Comparison of ENCODE assay signal across 8 cellular contexts in genomic region chr2:230661072-230661957, GRCh38. TPM values are rescaled to one million over a fixed set of nuclear protein-coding genes. Genes with fewer than 3 reads are reported as not detected.
DNase-seq lines count a peak whose midpoint lies in the region; ATAC-seq and TF ChIP-seq lines count a peak whose summit lies in the region.

No MANE protein-coding gene starts in this region.

- H3K27me3 ChIP-seq in left ventricle myocardium inferior (ENCODE audit: low read depth) (no peaks in the 10 kb centered on the region), KMS-11 (ENCODE audit: insufficient read depth, low read depth) (no peaks in the 10 kb centered on the region), upper lobe of left lung (no peaks in the 10 kb centered on the region)

- peaks cover 17% of the 10 kb centered on the region for H3K4me1 ChIP-seq in left ventricle myocardium inferior
- peaks cover 55% of the 10 kb centered on the region for H3K4me1 ChIP-seq in KMS-11 (ENCODE audit: low read depth, poor library complexity, severe bottlenecking)
- peaks cover 5 to 44% (median 27%) of the 10 kb centered on the region in 4 donors for H3K4me1 ChIP-seq in upper lobe of left lung

- H3K9me3 ChIP-seq in left ventricle myocardium inferior (replicated peaks), result no peaks in the 10 kb centered on the region
- no peaks in the 10 kb centered on the region for H3K9me3 ChIP-seq in upper lobe of left lung

- H3K79me2 ChIP-seq in KMS-11 (ENCODE audit: insufficient read depth, low read depth), result no peaks in the 10 kb centered on the region

- H3K4me3 Mint-ChIP-seq in activated naive CD8-positive, alpha-beta T cell treated with anti-CD3 and anti-CD28 coated beads, Interleukin-2, amount 10 ng/mL, durations not matched to agents 7 days and 5 days, result peak overlapping the region; percentile 93

- no peak for TF ChIP-seq EP300 in upper lobe of left lung (IDR thresholded peaks at IDR 0.05)

- H3K27ac ChIP-seq in left ventricle myocardium inferior (replicated peaks), result peak overlapping the region; percentile 34
- peak overlapping the region; percentile 34; the same call in 1 of the 2 replicates for H3K27ac ChIP-seq in KMS-11
- H3K27ac ChIP-seq in upper lobe of left lung, result peak overlapping the region in 3 of 4 donors; percentile 59 to 87 (median 70)

- H3K4me2 ChIP-seq in KMS-11, result peak overlapping the region; percentile 30; the same call in 1 of the 2 replicates

- H3K4me1 Mint-ChIP-seq in activated naive CD8-positive, alpha-beta T cell treated with anti-CD3 and anti-CD28 coated beads, Interleukin-2, amount 10 ng/mL, durations not matched to agents 7 days and 5 days, result peaks cover 71% of the 10 kb centered on the region

- peaks cover 7% of the 10 kb centered on the region for H3K36me3 Mint-ChIP-seq in activated naive CD8-positive, alpha-beta T cell treated with anti-CD3 and anti-CD28 coated beads, Interleukin-2, amount 10 ng/mL, durations not matched to agents 7 days and 5 days

- POLR2A ChIA-PET in activated naive CD8-positive, alpha-beta T cell treated with anti-CD3 and anti-CD28 coated beads, Interleukin-2, amount 10 ng/mL, durations not matched to agents 7 days and 5 days (lab: Charles Lee), result interaction anchor here (0.6 to 7.2 kb wide), 21 partner anchors 8 to 440 kb away, joined by 3 to 111 read pairs (median 4); partner anchors contain the start of gene CAB39
- POLR2A ChIA-PET in HEK293T (lab: Yijun Ruan, JAX), result no interaction called here

- H3K4me3 ChIP-seq in left ventricle myocardium inferior (no peak overlapping the region), KMS-11 (IDR thresholded peaks at IDR 0.05; ENCODE audit: insufficient read depth, low read depth, low read length) (no peak overlapping the region), upper lobe of left lung (no peak overlapping the region)

- no peak for ATAC-seq in left cardiac atrium
- ATAC-seq in activated naive CD8-positive, alpha-beta T cell treated with anti-CD3 and anti-CD28 coated beads, Interleukin-2, amount 10 ng/mL, durations not matched to agents 7 days and 5 days (ENCODE audit: low read depth), result peak; percentile 31
- no peak for ATAC-seq in upper lobe of left lung (ENCODE audit: low FRiP score in 2 of 2)

- H3K9me3 Mint-ChIP-seq in activated naive CD8-positive, alpha-beta T cell treated with anti-CD3 and anti-CD28 coated beads, Interleukin-2, amount 10 ng/mL, durations not matched to agents 7 days and 5 days, result no peaks in the 10 kb centered on the region

- no peak overlapping the region for H3K9ac ChIP-seq in KMS-11

- WGBS in upper lobe of left lung, 2 donors, result 60 to 73% methylated on average over 5 to 8 of the region's 8 CpGs

- intact Hi-C loops in left ventricle myocardium inferior (cut with micrococcal nuclease) (no loop called here), left cardiac atrium (cut with DNase I) (loop anchor here in 1 of 2 donors (5.0 kb wide), 1 partner anchor 351 kb away; no protein-coding TSS in a partner anchor)

- TF ChIP-seq CTCF in left ventricle myocardium inferior (IDR thresholded peaks at IDR 0.05; ENCODE audit: borderline replicate concordance), result no peak
- no peak for TF ChIP-seq CTCF in KMS-11 (conservative IDR thresholded peaks at IDR 0.05; ENCODE audit: low read depth, low read length)
- TF ChIP-seq CTCF in upper lobe of left lung (IDR thresholded peaks at IDR 0.05), result no peak

- CTCF ChIA-PET in HEK293T (lab: Yijun Ruan, JAX), result no interaction called here

- DNase-seq in left ventricle myocardium inferior (no peak), left cardiac atrium (no peak), upper lobe of left lung (no peak), HEK293T (ENCODE audit: extremely low spot score) (no peak), SW480 (ENCODE audit: low spot score) (no peak), hepatic stellate cell (ENCODE audit: low spot score) (no peak)
- peak; percentile 67 for DNase-seq in activated naive CD8-positive, alpha-beta T cell treated with anti-CD3 and anti-CD28 coated beads, Interleukin-2, amount 10 ng/mL, durations not matched to agents 7 days and 5 days

- H2AFZ ChIP-seq in KMS-11 (ENCODE audit: low read depth), result peak overlapping the region; percentile 49

- H4K20me1 ChIP-seq in KMS-11 (ENCODE audit: insufficient read depth), result no peaks in the 10 kb centered on the region

- H3K27me3 Mint-ChIP-seq in activated naive CD8-positive, alpha-beta T cell treated with anti-CD3 and anti-CD28 coated beads, Interleukin-2, amount 10 ng/mL, durations not matched to agents 7 days and 5 days, result no peaks in the 10 kb centered on the region

- H3K27ac Mint-ChIP-seq in activated naive CD8-positive, alpha-beta T cell treated with anti-CD3 and anti-CD28 coated beads, Interleukin-2, amount 10 ng/mL, durations not matched to agents 7 days and 5 days, result peak overlapping the region; percentile 98

- TF ChIP-seq POLR2A in upper lobe of left lung (IDR thresholded peaks at IDR 0.05), result no peak

- no peaks in the 10 kb centered on the region for H3K36me3 ChIP-seq in left ventricle myocardium inferior
- no peaks in the 10 kb centered on the region for H3K36me3 ChIP-seq in KMS-11 (ENCODE audit: insufficient read depth)
- H3K36me3 ChIP-seq in upper lobe of left lung, result no peaks in the 10 kb centered on the region

TF ChIP-seq in HEK293T, 16 proteins besides CTCF, POLR2A, EP300 and RAD21:
- TF ChIP-seq CTBP1 (IDR thresholded peaks at IDR 0.05; ENCODE audit: borderline replicate concordance), result no peak
- TF ChIP-seq BHLHE40 (IDR thresholded peaks at IDR 0.05; ENCODE audit: borderline replicate concordance), result no peak
- TF ChIP-seq HDGF (IDR thresholded peaks at IDR 0.05; ENCODE audit: borderline replicate concordance), result no peak
- no peak for TF ChIP-seq TARDBP (IDR thresholded peaks at IDR 0.05)
- TF ChIP-seq ELF4 (IDR thresholded peaks at IDR 0.05), result no peak
- TF ChIP-seq SP1 (IDR thresholded peaks at IDR 0.05), result no peak
- no peak for TF ChIP-seq ARNT (IDR thresholded peaks at IDR 0.05)

RNA-seq across cellular contexts. Expression of gene CAB39, which starts 51.3 kb away (rescaled TPM):
- total RNA-seq in left ventricle myocardium inferior, result 92.2 TPM
- 10 to 100 TPM; 85.5 to 87.8 TPM for total RNA-seq in left cardiac atrium
- 100 to 1,000 TPM; 138 to 143 TPM for total RNA-seq in activated naive CD8-positive, alpha-beta T cell treated with anti-CD3 and anti-CD28 coated beads, Interleukin-2, amount 10 ng/mL, durations not matched to agents 7 days and 5 days
- total RNA-seq in upper lobe of left lung, result 100 to 1,000 TPM in 1 of 6 donors, 10 to 100 TPM in 5; 56.5 to 125 (median 76.7) TPM
